Comparison of ENCODE assay signal across 1 cellular context in genomic region chr20:4111440-4112411, GRCh38.
TF ChIP-seq lines count a peak whose summit lies in the region.

No MANE protein-coding gene starts in this region.

TF ChIP-seq in HepG2, 621 proteins besides CTCF, POLR2A, EP300 and RAD21:
- TF ChIP-seq TAF15 (IDR thresholded peaks at IDR 0.05; ENCODE audit: low read depth, low read length, poor library complexity, severe bottlenecking), result no peak
- TF ChIP-seq ZNF850 (CRISPR knock-in tag; conservative IDR thresholded peaks at IDR 0.05), result no peak
- peak; percentile 58; the same call in 1 of the 2 replicates for TF ChIP-seq EED (CRISPR knock-in tag; IDR thresholded peaks at IDR 0.05)
- TF ChIP-seq ZNF329 (CRISPR knock-in tag; IDR thresholded peaks at IDR 0.05; ENCODE audit: low read depth), result peak; percentile 97
- TF ChIP-seq ZNF891 (CRISPR knock-in tag; IDR thresholded peaks at IDR 0.05), result peak; percentile 47; the same call in 1 of the 2 replicates
- TF ChIP-seq ZNF263 (CRISPR knock-in tag; IDR thresholded peaks at IDR 0.05), result peak; percentile 73
- TF ChIP-seq TEAD2 (CRISPR knock-in tag; IDR thresholded peaks at IDR 0.05), result no peak
